ENCODE assay signal across 8 cellular contexts in genomic region chr12:31658743-31659086, GRCh38. TPM values are rescaled to one million over a fixed set of nuclear protein-coding genes. Genes with fewer than 3 reads are reported as not detected.
DNase-seq lines count a peak whose midpoint lies in the region; ATAC-seq, FAIRE-seq and TF ChIP-seq lines count a peak whose summit lies in the region.

No MANE protein-coding gene starts in this region.

- peaks cover 4% of the 10 kb centered on the region for H3K4me1 ChIP-seq in muscle layer of colon (ENCODE audit: insufficient read depth, low read length)

- peak overlapping the region; percentile 92 for H3K9ac ChIP-seq in muscle layer of colon (ENCODE audit: low read length)

- ATAC-seq in HG03439 (IDR thresholded peaks at IDR 0.05; ENCODE audit: unreplicated experiment), result peak; percentile 1
- ATAC-seq in central memory CD8-positive, alpha-beta T cell (replicated peaks; ENCODE audit: extremely low read depth, poor library complexity, severe bottlenecking), result peak; percentile 12
- ATAC-seq in HG03108 (IDR thresholded peaks at IDR 0.05; ENCODE audit: unreplicated experiment), result no peak

- H3K4me1 Mint-ChIP-seq in central memory CD8-positive, alpha-beta T cell, result peaks cover 12% of the 10 kb centered on the region

- TF ChIP-seq CTCF in GM12865 (IDR thresholded peaks at IDR 0.05; ENCODE audit: insufficient read depth, low read depth, low read length, missing control alignments), result no peak

- H3K36me3 Mint-ChIP-seq in central memory CD8-positive, alpha-beta T cell (ENCODE audit: insufficient read depth), result peaks cover 7% of the 10 kb centered on the region

- no peak for FAIRE-seq in GM12891 (lab: Jason Lieb, UNC)

- H3K4me3 ChIP-seq in GM12865 (ENCODE audit: low read depth, low read length), result peak overlapping the region; percentile 92
- peak overlapping the region; percentile 51 to 96 for H3K4me3 ChIP-seq in muscle layer of colon (ENCODE audit: low read depth in 1 of 2, low read length in 2 of 2)

- TF ChIP-seq POLR2A in GM12891 (IDR thresholded peaks at IDR 0.05; ENCODE audit: low read depth, low read length), result no peak

- H3K27me3 ChIP-seq in muscle layer of colon (ENCODE audit: control insufficient read depth in 1 of 2, insufficient read depth in 2 of 2, low read length in 2 of 2), result no peaks in the 10 kb centered on the region

- peak overlapping the region; percentile 84 for H3K4me3 Mint-ChIP-seq in central memory CD8-positive, alpha-beta T cell

- no peaks in the 10 kb centered on the region for H3K9me3 ChIP-seq in muscle layer of colon (ENCODE audit: low read length)

- DNase-seq in GM12865 (ENCODE audit: low read depth), result no peak
- DNase-seq in central memory CD8-positive, alpha-beta T cell (ENCODE audit: low spot score in 2 of 2), result no peak
- DNase-seq in activated effector memory CD4-positive, alpha-beta T cell treated with Interleukin-2 at 50 U/mL for 16 hours, result no peak
- no peak for DNase-seq in activated CD4-positive, CD25-positive, alpha-beta regulatory T cell treated with anti-CD3 and anti-CD28 coated beads, Interleukin-2, amount 50 U/mL, for 72 hours
- DNase-seq in GM12891 (ENCODE audit: insufficient read length, low spot score), result no peak

- peak overlapping the region; percentile 95 for H3K27ac ChIP-seq in muscle layer of colon (ENCODE audit: low read depth, low read length)

- H3K36me3 ChIP-seq in muscle layer of colon (ENCODE audit: insufficient read depth, low read length), result no peaks in the 10 kb centered on the region

- peak overlapping the region; percentile 85 for H3K27ac Mint-ChIP-seq in central memory CD8-positive, alpha-beta T cell (ENCODE audit: low read depth)

- H3K9me3 Mint-ChIP-seq in central memory CD8-positive, alpha-beta T cell, result no peaks in the 10 kb centered on the region

- no peaks in the 10 kb centered on the region for H3K27me3 Mint-ChIP-seq in central memory CD8-positive, alpha-beta T cell

TF ChIP-seq in GM12891, 5 proteins besides CTCF, POLR2A, EP300 and RAD21:
- TF ChIP-seq POLR2AphosphoS5 (IDR thresholded peaks at IDR 0.05; ENCODE audit: low read depth, low read length), result no peak
- TF ChIP-seq SPI1 (IDR thresholded peaks at IDR 0.05; ENCODE audit: low read depth, low read length), result no peak
- TF ChIP-seq TAF1 (IDR thresholded peaks at IDR 0.05; ENCODE audit: low read depth, low read length), result no peak
- TF ChIP-seq PAX5 (IDR thresholded peaks at IDR 0.05; ENCODE audit: insufficient read depth, low read length, severe bottlenecking), result no peak
- TF ChIP-seq POU2F2 (IDR thresholded peaks at IDR 0.05; ENCODE audit: low read depth, low read length), result no peak

RNA-seq across cellular contexts. Expression of gene ETFBKMT, which starts 0.8 kb away (rescaled TPM):
- 0.26 TPM for polyA plus RNA-seq in GM12891 (2012; ENCODE audit: low read depth, missing spikeins)
